ENCODE assay signal across 23 cellular contexts in the genomic region with DNA sequence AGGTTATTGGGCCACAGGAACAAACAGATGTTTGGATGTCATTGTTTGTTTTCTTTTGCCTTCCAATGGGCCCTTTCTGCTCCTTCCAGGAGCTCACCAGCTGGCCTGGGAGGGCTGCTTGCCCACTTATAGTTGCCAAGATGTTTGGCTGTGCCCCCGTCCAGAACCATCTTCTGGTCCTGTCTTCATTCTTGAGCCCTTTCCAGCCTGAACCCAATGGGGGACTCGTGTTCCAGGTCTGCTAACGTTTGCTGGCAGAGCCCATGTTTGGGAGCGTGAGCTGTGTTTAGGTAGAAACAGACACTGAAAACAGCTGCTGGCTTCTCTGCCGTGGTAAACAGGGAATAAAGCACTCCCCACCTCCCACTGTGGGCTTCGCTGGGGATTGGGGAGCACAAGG.
"Had no signal": no experiment of that assay in that cellular context is flagged by ENCODE, and none has a peak within 500 bp of the region (broad histone marks: within the 10 kb centered on the region; RNA-seq: fewer than 3 reads in every experiment).

No MANE protein-coding gene starts in this region.

- H3K79me2 ChIP-seq: hepatocyte, parathyroid adenoma had no signal

- H3K4me1 ChIP-seq: foreskin keratinocyte, parathyroid adenoma, psoas muscle, uterus had no signal

- H3K36me3 ChIP-seq: spleen, tibial artery, upper lobe of left lung, uterus had no signal

- H3K27me3 ChIP-seq: upper lobe of left lung, uterus had no signal

- H3K27ac ChIP-seq: foreskin keratinocyte, hepatocyte, parathyroid adenoma, psoas muscle, spleen, tibial artery, upper lobe of left lung, uterus had no signal

- DNase-seq: dermis blood vessel endothelial cell; foreskin keratinocyte; kidney; left cardiac atrium; left ventricle myocardium superior; psoas muscle; retina; spleen; stimulated activated CD4-positive, alpha-beta T cell treated with anti-CD3 and anti-CD28 coated beads, Interleukin-15, amount 100 ng/mL, for 24 hours; stimulated activated CD4-positive, alpha-beta T cell treated with anti-CD3 and anti-CD28 coated beads, Interleukin-1b, Interleukin-23, amount 100 ng/mL, for 48 hours; stimulated activated CD4-positive, alpha-beta T cell treated with anti-CD3 and anti-CD28 coated beads, Interleukin-4, amount 100 ng/mL, for 24 hours; tibial artery; upper lobe of left lung; uterus had no signal

- H2AFZ ChIP-seq: hepatocyte, parathyroid adenoma had no signal

- H3K9me3 ChIP-seq: psoas muscle, spleen, tibial artery, upper lobe of left lung, uterus had no signal

- H3K4me3 ChIP-seq: hepatocyte, lung, psoas muscle, spleen, tibial artery, upper lobe of left lung, uterus had no signal

- ATAC-seq: foreskin keratinocyte; left cardiac atrium; left ventricle myocardium superior; natural killer cell treated with Interleukin-12 subunit alpha and Interleukin-12 subunit beta and Interleukin-15 and Interleukin-18, amount 100 ng/mL, for 72 hours; psoas muscle; sciatic nerve; stimulated activated memory B cell treated with anti-CD40 and anti-IgM and Interleukin-4, amounts not matched to agents 10 μg/mL and 1 μg/mL and 100 μg/mL, for 72 hours had no signal

- FAIRE-seq: colon, kidney had no signal

- H3K4me3 Mint-ChIP-seq: mesothelial cell of epicardium; natural killer cell treated with Interleukin-12 subunit alpha and Interleukin-12 subunit beta and Interleukin-15 and Interleukin-18, amount 100 ng/mL, for 72 hours; stimulated activated memory B cell treated with anti-CD40 and anti-IgM and Interleukin-4, amounts not matched to agents 10 μg/mL and 1 μg/mL and 100 μg/mL, for 72 hours; stimulated activated naive CD8-positive, alpha-beta T cell treated with anti-CD3 and anti-CD28 coated beads, Interleukin-15, Interleukin-2, amounts not matched to agents 100 ng/mL and 50 ng/mL, for 24 hours had no signal

- H3K4me2 ChIP-seq: hepatocyte had no signal

- H3K9me3 Mint-ChIP-seq: mesothelial cell of epicardium; natural killer cell treated with Interleukin-12 subunit alpha and Interleukin-12 subunit beta and Interleukin-15 and Interleukin-18, amount 100 ng/mL, for 72 hours; stimulated activated memory B cell treated with anti-CD40 and anti-IgM and Interleukin-4, amounts not matched to agents 10 μg/mL and 1 μg/mL and 100 μg/mL, for 72 hours; stimulated activated naive CD8-positive, alpha-beta T cell treated with anti-CD3 and anti-CD28 coated beads, Interleukin-15, Interleukin-2, amounts not matched to agents 100 ng/mL and 50 ng/mL, for 24 hours had no signal

- H3K9ac ChIP-seq: parathyroid adenoma had no signal

- H3K36me3 Mint-ChIP-seq: mesothelial cell of epicardium; natural killer cell treated with Interleukin-12 subunit alpha and Interleukin-12 subunit beta and Interleukin-15 and Interleukin-18, amount 100 ng/mL, for 72 hours; stimulated activated memory B cell treated with anti-CD40 and anti-IgM and Interleukin-4, amounts not matched to agents 10 μg/mL and 1 μg/mL and 100 μg/mL, for 72 hours had no signal

- H3K27ac Mint-ChIP-seq: mesothelial cell of epicardium; natural killer cell treated with Interleukin-12 subunit alpha and Interleukin-12 subunit beta and Interleukin-15 and Interleukin-18, amount 100 ng/mL, for 72 hours; stimulated activated memory B cell treated with anti-CD40 and anti-IgM and Interleukin-4, amounts not matched to agents 10 μg/mL and 1 μg/mL and 100 μg/mL, for 72 hours; stimulated activated naive CD8-positive, alpha-beta T cell treated with anti-CD3 and anti-CD28 coated beads, Interleukin-15, Interleukin-2, amounts not matched to agents 100 ng/mL and 50 ng/mL, for 24 hours had no signal
